24 cellular contexts compared by ENCODE assay signal in genomic region chr3:38387862-38388261, GRCh38.
"Had no signal": no experiment of that assay in that cellular context is flagged by ENCODE, and none has a peak within 500 bp of the region (broad histone marks: within the 10 kb centered on the region; RNA-seq: fewer than 3 reads in every experiment).

No MANE protein-coding gene starts in this region.

- H3K27ac ChIP-seq: SJSA1, SK-N-MC had no signal

- DNase-seq: IMR-90, Karpas-422, KG1, MG63, NCI-H1092, NCI-H1105 treated with DMSO at 0.1 percent for 48 hours, NCI-H1417 treated with DMSO at 0.1 percent for 48 hours, NCI-H146, NCI-H1694 treated with DMSO at 0.1 percent for 48 hours, NCI-H1930, NCI-H2081, NCI-H2107, NCI-H2171, NCI-H226, NCI-H446, NCI-H510A, NCI-H524 treated with DMSO at 0.1 percent for 48 hours, NCI-H69, NCI-H774, Right ventricle myocardium superior, RPMI8226, SIG-M5 had no signal

- H3K9me3 ChIP-seq: SJSA1 had no signal

- H3K4me1 ChIP-seq: SJSA1 had no signal

- H3K4me3 ChIP-seq: MG63, SJSA1, SK-N-MC had no signal

- H3K36me3 ChIP-seq: MG63, SJSA1 had no signal

- H3K27me3 ChIP-seq: MG63, SJSA1 had no signal
